In genomic region chr15:37372064-37372463, GRCh38 we compare ENCODE assay signal across 18 cellular contexts.
"Had no signal": no experiment of that assay in that cellular context is flagged by ENCODE, and none has a peak within 500 bp of the region (broad histone marks: within the 10 kb centered on the region; RNA-seq: fewer than 3 reads in every experiment).

No MANE protein-coding gene starts in this region.

- H3K9me3 ChIP-seq: colonic mucosa, gastrocnemius medialis, pancreas, upper lobe of right lung had no signal

- ATAC-seq: activated CD8-positive, alpha-beta T cell treated with anti-CD3 and anti-CD28 coated beads, Interleukin-2, amount 10 ng/mL, durations not matched to agents 7 days and 5 days; gastrocnemius medialis; natural killer cell; pancreas; stimulated activated naive B cell treated with anti-CD40 and anti-IgM and Interleukin-4, amounts not matched to agents 10 μg/mL and 1 μg/mL and 100 μg/mL, for 72 hours; upper lobe of right lung had no signal

- H3K27me3 ChIP-seq: colonic mucosa, gastrocnemius medialis, heart left ventricle, sigmoid colon, spleen, upper lobe of right lung had no signal

- H3K4me1 ChIP-seq: colonic mucosa, gastrocnemius medialis, heart left ventricle, pancreas, sigmoid colon, spleen, upper lobe of right lung had no signal

- H3K36me3 ChIP-seq: colonic mucosa, gastrocnemius medialis, heart left ventricle, pancreas, sigmoid colon, spleen, upper lobe of right lung had no signal

- H3K27ac ChIP-seq: colonic mucosa, epithelial cell of prostate, gastrocnemius medialis, heart left ventricle, pancreas, sigmoid colon, spleen, upper lobe of right lung had no signal

- DNase-seq: activated CD4-positive, alpha-beta T cell treated with anti-CD3 and anti-CD28 coated beads, Interleukin-2, amount 10 ng/mL, durations not matched to agents 7 days and 5 days; activated CD8-positive, alpha-beta T cell treated with anti-CD3 and anti-CD28 coated beads, Interleukin-2, amount 10 ng/mL, durations not matched to agents 7 days and 5 days; activated naive CD4-positive, alpha-beta T cell treated with anti-CD3 and anti-CD28 coated beads for 36 hours; activated T-cell treated with anti-CD3 and anti-CD28 coated beads, Interleukin-2, amount 50 U/mL, for 24 hours; anterior cingulate cortex; colonic mucosa; endodermal cell; gastrocnemius medialis; heart left ventricle; kidney glomerular epithelial cell; mesendoderm; natural killer cell; pancreas; sigmoid colon; spleen; stimulated activated naive B cell treated with anti-CD40 and anti-IgM and Interleukin-4, amounts not matched to agents 10 μg/mL and 1 μg/mL and 100 μg/mL, for 72 hours; upper lobe of right lung had no signal

- H3K4me3 ChIP-seq: colonic mucosa, gastrocnemius medialis, heart left ventricle, pancreas, sigmoid colon, spleen, upper lobe of right lung had no signal
